ENCODE assay signal across 25 cellular contexts in genomic region chrX:3159995-3160715, GRCh38.
"Had no signal": no experiment of that assay in that cellular context is flagged by ENCODE, and none has a peak within 500 bp of the region (broad histone marks: within the 10 kb centered on the region; RNA-seq: fewer than 3 reads in every experiment).

No MANE protein-coding gene starts in this region.

- H3K9me3 Mint-ChIP-seq: activated CD4-positive, alpha-beta memory T cell treated with anti-CD3 and anti-CD28 coated beads, Interleukin-2, amount 10 ng/mL, durations not matched to agents 7 days and 5 days; activated CD4-positive, alpha-beta T cell treated with anti-CD3 and anti-CD28 coated beads, Interleukin-2, amount 10 ng/mL, durations not matched to agents 24 days and 14 days had no signal

- ATAC-seq: activated naive CD8-positive, alpha-beta T cell treated with anti-CD3 and anti-CD28 coated beads, Interleukin-2, amount 50 U/mL, for 24 hours; activated T-cell treated with anti-CD3 and anti-CD28 coated beads, Interleukin-2, amount 50 U/mL, for 72 hours; left colon; naive thymus-derived CD8-positive, alpha-beta T cell; T-helper 17 cell had no signal

- H3K27ac Mint-ChIP-seq: activated B cell treated with CpG ODN at 0.5 μM for 24 hours; activated CD4-positive, alpha-beta memory T cell treated with anti-CD3 and anti-CD28 coated beads, Interleukin-2, amount 10 ng/mL, durations not matched to agents 7 days and 5 days; activated CD4-positive, alpha-beta T cell treated with anti-CD3 and anti-CD28 coated beads, Interleukin-2, amount 10 ng/mL, durations not matched to agents 24 days and 14 days; activated naive CD8-positive, alpha-beta T cell treated with anti-CD3 and anti-CD28 coated beads, Interleukin-2, amount 50 U/mL, for 24 hours; activated T-cell treated with anti-CD3 and anti-CD28 coated beads, Interleukin-2, amount 50 U/mL, for 72 hours; endodermal cell; naive thymus-derived CD8-positive, alpha-beta T cell; T-helper 17 cell had no signal

- H3K9me3 ChIP-seq: esophagus squamous epithelium, sigmoid colon, thoracic aorta, upper lobe of left lung had no signal

- H3K4me1 ChIP-seq: esophagus squamous epithelium, heart left ventricle, sigmoid colon, upper lobe of left lung had no signal

- FAIRE-seq: bronchial epithelial cell, keratinocyte had no signal

- H3K27me3 ChIP-seq: esophagus squamous epithelium, heart left ventricle, sigmoid colon, upper lobe of left lung had no signal

- H3K4me3 ChIP-seq: coronary artery, esophagus squamous epithelium, heart left ventricle, lung, sigmoid colon, SK-N-MC, thoracic aorta, upper lobe of left lung had no signal

- H3K27me3 Mint-ChIP-seq: activated B cell treated with CpG ODN at 0.5 μM for 24 hours; activated CD4-positive, alpha-beta memory T cell treated with anti-CD3 and anti-CD28 coated beads, Interleukin-2, amount 10 ng/mL, durations not matched to agents 7 days and 5 days; activated CD4-positive, alpha-beta T cell treated with anti-CD3 and anti-CD28 coated beads, Interleukin-2, amount 10 ng/mL, durations not matched to agents 24 days and 14 days; activated naive CD8-positive, alpha-beta T cell treated with anti-CD3 and anti-CD28 coated beads, Interleukin-2, amount 50 U/mL, for 24 hours had no signal

- DNase-seq: activated B cell treated with CpG ODN at 0.5 μM for 24 hours; activated CD4-positive, alpha-beta memory T cell treated with anti-CD3 and anti-CD28 coated beads, Interleukin-2, amount 10 ng/mL, durations not matched to agents 7 days and 5 days; activated CD4-positive, alpha-beta T cell treated with anti-CD3 and anti-CD28 coated beads, Interleukin-2, amount 10 ng/mL, durations not matched to agents 24 days and 14 days; activated effector memory CD4-positive, alpha-beta T cell treated with Interleukin-2 at 50 U/mL for 16 hours; activated naive CD4-positive, alpha-beta T cell treated with anti-CD3 and anti-CD28 coated beads, Interleukin-2, amount 50 U/mL, for 16 hours; activated naive CD8-positive, alpha-beta T cell treated with anti-CD3 and anti-CD28 coated beads, Interleukin-2, amount 50 U/mL, for 24 hours; activated T-cell treated with anti-CD3 and anti-CD28 coated beads, Interleukin-2, amount 50 U/mL, for 72 hours; cerebellar nuclear complex; endodermal cell; esophagus squamous epithelium; left colon; naive thymus-derived CD8-positive, alpha-beta T cell; sigmoid colon; stimulated activated CD4-positive, alpha-beta T cell treated with anti-CD3 and anti-CD28 coated beads, Interleukin-2, amount 100 ng/mL, for 48 hours; stimulated activated naive CD4-positive, alpha-beta T cell; SW 1271; T-helper 17 cell; upper lobe of left lung had no signal

- H3K36me3 ChIP-seq: esophagus squamous epithelium, heart left ventricle, sigmoid colon, thoracic aorta, upper lobe of left lung had no signal

- H3K27ac ChIP-seq: coronary artery, esophagus squamous epithelium, sigmoid colon, thoracic aorta, upper lobe of left lung had no signal

- H3K4me3 Mint-ChIP-seq: activated B cell treated with CpG ODN at 0.5 μM for 24 hours; activated CD4-positive, alpha-beta memory T cell treated with anti-CD3 and anti-CD28 coated beads, Interleukin-2, amount 10 ng/mL, durations not matched to agents 7 days and 5 days; activated CD4-positive, alpha-beta T cell treated with anti-CD3 and anti-CD28 coated beads, Interleukin-2, amount 10 ng/mL, durations not matched to agents 24 days and 14 days; activated naive CD8-positive, alpha-beta T cell treated with anti-CD3 and anti-CD28 coated beads, Interleukin-2, amount 50 U/mL, for 24 hours; activated T-cell treated with anti-CD3 and anti-CD28 coated beads, Interleukin-2, amount 50 U/mL, for 72 hours; endodermal cell; naive thymus-derived CD8-positive, alpha-beta T cell; T-helper 17 cell had no signal

- H3K4me1 Mint-ChIP-seq: activated B cell treated with CpG ODN at 0.5 μM for 24 hours; activated CD4-positive, alpha-beta memory T cell treated with anti-CD3 and anti-CD28 coated beads, Interleukin-2, amount 10 ng/mL, durations not matched to agents 7 days and 5 days; activated CD4-positive, alpha-beta T cell treated with anti-CD3 and anti-CD28 coated beads, Interleukin-2, amount 10 ng/mL, durations not matched to agents 24 days and 14 days; activated naive CD8-positive, alpha-beta T cell treated with anti-CD3 and anti-CD28 coated beads, Interleukin-2, amount 50 U/mL, for 24 hours; naive thymus-derived CD8-positive, alpha-beta T cell; T-helper 17 cell had no signal
